19 cellular contexts compared by ENCODE assay signal in the genomic region with DNA sequence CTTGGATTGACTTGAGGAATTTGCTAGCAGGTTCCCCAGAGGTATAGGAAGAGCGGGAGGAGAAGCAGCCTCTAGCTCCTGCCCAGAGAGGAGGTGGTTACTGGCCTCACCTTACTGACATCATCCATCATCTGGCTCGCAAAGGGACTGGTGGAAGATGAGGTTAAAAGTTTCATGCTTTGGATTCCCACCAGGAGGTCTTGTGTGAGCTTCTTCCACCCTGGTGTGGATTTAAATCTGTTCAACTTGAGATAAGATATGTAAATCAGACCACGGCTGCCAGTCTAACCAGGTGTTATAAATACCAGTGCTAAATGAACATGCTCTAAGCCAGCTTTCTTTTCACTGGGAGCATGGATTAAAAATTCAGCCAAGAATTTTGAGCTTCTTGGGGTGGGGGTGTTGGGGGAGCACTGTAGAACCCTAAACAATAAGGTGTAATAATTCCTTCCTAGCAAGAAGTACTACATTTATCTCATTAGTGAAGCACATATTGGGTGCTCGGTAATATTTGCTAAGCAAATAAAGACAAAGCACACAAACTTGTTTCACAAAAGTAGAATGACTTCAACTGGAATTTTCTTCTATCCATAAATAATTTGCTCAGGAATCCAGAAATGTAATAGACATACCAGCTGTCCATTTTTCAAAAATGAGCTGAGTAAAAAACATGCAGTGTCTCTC. TPM values are rescaled to one million over a fixed set of nuclear protein-coding genes. Genes with fewer than 3 reads are reported as not detected.
DNase-seq lines count a peak whose midpoint lies in the region; ATAC-seq, FAIRE-seq and TF ChIP-seq lines count a peak whose summit lies in the region.
"Had no signal": no experiment of that assay in that cellular context is flagged by ENCODE, and none has a peak within 500 bp of the region (broad histone marks: within the 10 kb centered on the region; RNA-seq: fewer than 3 reads in every experiment).

No MANE protein-coding gene starts in this region.

- H3K9me3 ChIP-seq in OCI-LY7 (ENCODE audit: low read length) (no peaks in the 10 kb centered on the region), esophagus squamous epithelium (no peaks in the 10 kb centered on the region), mucosa of stomach (ENCODE audit: control insufficient read depth, low read length) (no peaks in the 10 kb centered on the region), small intestine (ENCODE audit: control insufficient read depth, low read depth) (no peaks in the 10 kb centered on the region)
- H3K9me3 ChIP-seq: colonic mucosa, neutrophil had no signal

- POLR2A ChIA-PET in OCI-LY7 (lab: Charles Lee): no interaction called here
- POLR2A ChIA-PET in activated CD4-positive, alpha-beta T cell treated with anti-CD3 and anti-CD28 coated beads for 36 hours (lab: Charles Lee): no interaction called here

- ATAC-seq in GM19035 (IDR thresholded peaks at IDR 0.05; ENCODE audit: unreplicated experiment): no peak
- ATAC-seq in activated CD4-positive, alpha-beta T cell treated with anti-CD3 and anti-CD28 coated beads for 36 hours: no peak
- ATAC-seq: activated naive CD8-positive, alpha-beta T cell treated with anti-CD3 and anti-CD28 coated beads, Interleukin-2, amount 50 U/mL, for 24 hours; stimulated activated naive CD8-positive, alpha-beta T cell treated with anti-CD3 and anti-CD28 coated beads, Interleukin-15, Interleukin-2, amounts not matched to agents 100 U/mL and 50 U/mL, for 24 hours had no signal

- no peak overlapping the region for H3K27ac ChIP-seq in OCI-LY7 (ENCODE audit: low read depth, low read length, poor library complexity, severe bottlenecking)
- peak overlapping the region; percentile 7 to 65 (median 38) for H3K27ac ChIP-seq in esophagus squamous epithelium
- H3K27ac ChIP-seq in small intestine (ENCODE audit: low read depth in 1 of 2, low read length in 1 of 2): no peak overlapping the region
- H3K27ac ChIP-seq: colonic mucosa, neutrophil had no signal

- FAIRE-seq in small intestine (lab: Jason Lieb, UNC): no peak

- BruUV-seq in OCI-LY7 (replicated peaks; lab: Mats Ljungman, UMichigan): no TSS peak

- H3K27me3 ChIP-seq in esophagus squamous epithelium (no peaks in the 10 kb centered on the region), mucosa of stomach (ENCODE audit: control insufficient read depth, insufficient read depth, low read length) (no peaks in the 10 kb centered on the region), small intestine (ENCODE audit: control insufficient read depth in 2 of 2, insufficient read depth in 2 of 2, low read length in 2 of 2) (peaks cover 0 to 2% of the 10 kb centered on the region in 2 donors)
- H3K27me3 ChIP-seq: colonic mucosa, neutrophil had no signal

- peaks cover 30% of the 10 kb centered on the region for H3K27me3 Mint-ChIP-seq in activated T-helper 1 cell treated with anti-CD3 and anti-CD28 coated beads, Interleukin-12 subunit alpha, Interleukin-12 subunit beta, Interleukin-2, Interleukin-4 antibody, amounts not matched to agents 30 ng/mL and 10 ng/mL and 1 ng/mL, durations not matched to agents 14 hours and 24 hours and 36 hours (ENCODE audit: insufficient read depth)
- H3K27me3 Mint-ChIP-seq in activated CD4-positive, alpha-beta T cell treated with anti-CD3 and anti-CD28 coated beads for 36 hours: peaks cover 14% of the 10 kb centered on the region

- DNase-seq in Caki2 (ENCODE audit: low read depth) (peak; percentile 54), OCI-LY7 (ENCODE audit: low spot score) (no peak), esophagus squamous epithelium (lab: John Stamatoyannopoulos, UW) (no peak), small intestine (no peak)
- no peak for DNase-seq in activated T-helper 1 cell treated with anti-CD3 and anti-CD28 coated beads, Interleukin-12 subunit alpha, Interleukin-12 subunit beta, Interleukin-2, Interleukin-4 antibody, amounts not matched to agents 30 ng/mL and 10 ng/mL and 1 ng/mL, durations not matched to agents 14 hours and 24 hours and 36 hours (ENCODE audit: low spot score)
- DNase-seq in activated CD4-positive, alpha-beta T cell treated with anti-CD3 and anti-CD28 coated beads for 36 hours: no peak
- DNase-seq: activated CD4-positive, alpha-beta T cell treated with anti-CD3 and anti-CD28 coated beads, Interleukin-2, amount 10 ng/mL, durations not matched to agents 24 days and 14 days; activated naive CD8-positive, alpha-beta T cell treated with anti-CD3 and anti-CD28 coated beads, Interleukin-2, amount 50 U/mL, for 24 hours; activated T-cell treated with anti-CD3 and anti-CD28 coated beads, Interleukin-2, amount 50 U/mL, for 1 hour; colonic mucosa; DMS79; HCEC 1CT; hippocampal formation; NCI-H2029; stimulated activated naive CD8-positive, alpha-beta T cell treated with anti-CD3 and anti-CD28 coated beads, Interleukin-15, Interleukin-2, amounts not matched to agents 100 U/mL and 50 U/mL, for 24 hours had no signal

- H3K4me2 ChIP-seq in OCI-LY7 (ENCODE audit: low read length): no peak overlapping the region

- no peak for TF ChIP-seq POLR2A in esophagus squamous epithelium (IDR thresholded peaks at IDR 0.05)

- WGBS in esophagus squamous epithelium, 2 donors: 34 to 59% methylated on average over 4 of the region's 4 CpGs
- WGBS in small intestine, 3 donors: 31 to 65% (median 34%) methylated on average over 4 of the region's 4 CpGs

- intact Hi-C loops in OCI-LY7 (cut with micrococcal nuclease; ENCODE audit: unreplicated experiment) (no loop called here), esophagus squamous epithelium (cut with DNase I) (no loop called here)
- intact Hi-C loops in activated T-helper 1 cell treated with anti-CD3 and anti-CD28 coated beads, Interleukin-12 subunit alpha, Interleukin-12 subunit beta, Interleukin-2, Interleukin-4 antibody, amounts not matched to agents 30 ng/mL and 10 ng/mL and 1 ng/mL, durations not matched to agents 14 hours and 24 hours and 36 hours (cut with micrococcal nuclease): no loop called here
- intact Hi-C loops in activated CD4-positive, alpha-beta T cell treated with anti-CD3 and anti-CD28 coated beads for 36 hours (cut with DNase I, micrococcal nuclease): no loop called here

- H3K4me3 Mint-ChIP-seq in activated T-helper 1 cell treated with anti-CD3 and anti-CD28 coated beads, Interleukin-12 subunit alpha, Interleukin-12 subunit beta, Interleukin-2, Interleukin-4 antibody, amounts not matched to agents 30 ng/mL and 10 ng/mL and 1 ng/mL, durations not matched to agents 14 hours and 24 hours and 36 hours: no peak overlapping the region
- H3K4me3 Mint-ChIP-seq in activated CD4-positive, alpha-beta T cell treated with anti-CD3 and anti-CD28 coated beads for 36 hours: no peak overlapping the region
- H3K4me3 Mint-ChIP-seq: activated CD4-positive, alpha-beta T cell treated with anti-CD3 and anti-CD28 coated beads, Interleukin-2, amount 10 ng/mL, durations not matched to agents 24 days and 14 days; activated naive CD8-positive, alpha-beta T cell treated with anti-CD3 and anti-CD28 coated beads, Interleukin-2, amount 50 U/mL, for 24 hours had no signal

- CTCF ChIA-PET in OCI-LY7 (lab: Charles Lee; ENCODE audit: unreplicated experiment): no interaction called here
- CTCF ChIA-PET in activated CD4-positive, alpha-beta T cell treated with anti-CD3 and anti-CD28 coated beads for 36 hours (lab: Charles Lee): interaction anchor here (0.9 to 2.0 kb wide), 2 partner anchors 10 to 48 kb away, joined by 4 read pairs; no protein-coding TSS in a partner anchor

- H3K36me3 Mint-ChIP-seq in activated T-helper 1 cell treated with anti-CD3 and anti-CD28 coated beads, Interleukin-12 subunit alpha, Interleukin-12 subunit beta, Interleukin-2, Interleukin-4 antibody, amounts not matched to agents 30 ng/mL and 10 ng/mL and 1 ng/mL, durations not matched to agents 14 hours and 24 hours and 36 hours (ENCODE audit: low read depth): no peaks in the 10 kb centered on the region
- no peaks in the 10 kb centered on the region for H3K36me3 Mint-ChIP-seq in activated CD4-positive, alpha-beta T cell treated with anti-CD3 and anti-CD28 coated beads for 36 hours (ENCODE audit: low read depth)

- no peaks in the 10 kb centered on the region for H3K4me1 Mint-ChIP-seq in activated T-helper 1 cell treated with anti-CD3 and anti-CD28 coated beads, Interleukin-12 subunit alpha, Interleukin-12 subunit beta, Interleukin-2, Interleukin-4 antibody, amounts not matched to agents 30 ng/mL and 10 ng/mL and 1 ng/mL, durations not matched to agents 14 hours and 24 hours and 36 hours (ENCODE audit: low read depth)
- no peaks in the 10 kb centered on the region for H3K4me1 Mint-ChIP-seq in activated CD4-positive, alpha-beta T cell treated with anti-CD3 and anti-CD28 coated beads for 36 hours
- H3K4me1 Mint-ChIP-seq: activated CD4-positive, alpha-beta T cell treated with anti-CD3 and anti-CD28 coated beads, Interleukin-2, amount 10 ng/mL, durations not matched to agents 24 days and 14 days; activated naive CD8-positive, alpha-beta T cell treated with anti-CD3 and anti-CD28 coated beads, Interleukin-2, amount 50 U/mL, for 24 hours had no signal

- no peaks in the 10 kb centered on the region for H3K36me3 ChIP-seq in OCI-LY7 (ENCODE audit: insufficient read depth, low read length)
- H3K36me3 ChIP-seq in esophagus squamous epithelium: no peaks in the 10 kb centered on the region
- H3K36me3 ChIP-seq in mucosa of stomach (ENCODE audit: control insufficient read depth, insufficient read depth, low read length): no peaks in the 10 kb centered on the region
- no peaks in the 10 kb centered on the region for H3K36me3 ChIP-seq in small intestine (ENCODE audit: control insufficient read depth in 2 of 2, insufficient read depth in 2 of 2, low read length in 2 of 2)
- H3K36me3 ChIP-seq: colonic mucosa, neutrophil had no signal

- no peaks in the 10 kb centered on the region for H3K79me2 ChIP-seq in OCI-LY7 (ENCODE audit: insufficient read depth, low read depth, low read length)

- H3K9me2 ChIP-seq in OCI-LY7 (ENCODE audit: insufficient read depth, low read length): no peaks in the 10 kb centered on the region

- H3K9me3 Mint-ChIP-seq in activated T-helper 1 cell treated with anti-CD3 and anti-CD28 coated beads, Interleukin-12 subunit alpha, Interleukin-12 subunit beta, Interleukin-2, Interleukin-4 antibody, amounts not matched to agents 30 ng/mL and 10 ng/mL and 1 ng/mL, durations not matched to agents 14 hours and 24 hours and 36 hours: no peaks in the 10 kb centered on the region
- no peaks in the 10 kb centered on the region for H3K9me3 Mint-ChIP-seq in activated CD4-positive, alpha-beta T cell treated with anti-CD3 and anti-CD28 coated beads for 36 hours (ENCODE audit: low read depth)
- H3K9me3 Mint-ChIP-seq: activated CD4-positive, alpha-beta T cell treated with anti-CD3 and anti-CD28 coated beads, Interleukin-2, amount 10 ng/mL, durations not matched to agents 24 days and 14 days; activated naive CD8-positive, alpha-beta T cell treated with anti-CD3 and anti-CD28 coated beads, Interleukin-2, amount 50 U/mL, for 24 hours had no signal

- H3K4me3 ChIP-seq in OCI-LY7 (ENCODE audit: low read depth, low read length, poor library complexity, severe bottlenecking): no peak overlapping the region
- H3K4me3 ChIP-seq in esophagus squamous epithelium: no peak overlapping the region
- no peak overlapping the region for H3K4me3 ChIP-seq in mucosa of stomach (ENCODE audit: low read length)
- no peak overlapping the region for H3K4me3 ChIP-seq in small intestine (ENCODE audit: low read depth in 1 of 2, low read length in 2 of 2)
- H3K4me3 ChIP-seq: colonic mucosa, skin epidermis had no signal

- TF ChIP-seq CTCF in OCI-LY7 (conservative IDR thresholded peaks at IDR 0.05; ENCODE audit: low read length) (no peak), esophagus squamous epithelium (IDR thresholded peaks at IDR 0.05) (no peak)

- H3K27ac Mint-ChIP-seq in activated T-helper 1 cell treated with anti-CD3 and anti-CD28 coated beads, Interleukin-12 subunit alpha, Interleukin-12 subunit beta, Interleukin-2, Interleukin-4 antibody, amounts not matched to agents 30 ng/mL and 10 ng/mL and 1 ng/mL, durations not matched to agents 14 hours and 24 hours and 36 hours: no peak overlapping the region
- no peak overlapping the region for H3K27ac Mint-ChIP-seq in activated CD4-positive, alpha-beta T cell treated with anti-CD3 and anti-CD28 coated beads for 36 hours
- H3K27ac Mint-ChIP-seq: activated CD4-positive, alpha-beta T cell treated with anti-CD3 and anti-CD28 coated beads, Interleukin-2, amount 10 ng/mL, durations not matched to agents 24 days and 14 days; activated naive CD8-positive, alpha-beta T cell treated with anti-CD3 and anti-CD28 coated beads, Interleukin-2, amount 50 U/mL, for 24 hours had no signal

- H4K20me1 ChIP-seq in OCI-LY7 (ENCODE audit: insufficient read depth, low read length): no peaks in the 10 kb centered on the region

- H3K4me1 ChIP-seq in OCI-LY7 (ENCODE audit: insufficient read depth, low read length, poor library complexity, severe bottlenecking) (no peaks in the 10 kb centered on the region), esophagus squamous epithelium (peaks cover 0 to 43% (median 0%) of the 10 kb centered on the region in 3 donors), mucosa of stomach (ENCODE audit: control insufficient read depth, insufficient read depth, low read length) (peaks cover 27% of the 10 kb centered on the region), small intestine (ENCODE audit: control insufficient read depth in 2 of 2, insufficient read depth in 1 of 2, low read depth in 1 of 2, low read length in 1 of 2) (no peaks in the 10 kb centered on the region)

- peak overlapping the region; percentile 65 for H3K9ac ChIP-seq in mucosa of stomach (ENCODE audit: low read length)

- 0 out of 2 replicates have a peak overlapping the region, but pooled peaks have one; percentile 12 for H2AFZ ChIP-seq in OCI-LY7 (ENCODE audit: low read length)

- in situ Hi-C loops in Caki2 (cut with HindIII; ENCODE audit: low pct_unique_long_range_greater_than_20kb, low sequenced_read_pairs): no loop called here

RNA-seq across cellular contexts. Expression of a gene that starts 7.8 kb away (rescaled TPM):
- 83.5 and 84.9 TPM in 2 replicates for total RNA-seq in Caki2 (2014; rRNA removed; shearing (Covaris generic); ENCODE audit: low replicate concordance)
- total RNA-seq in OCI-LY7 (2014; rRNA removed; shearing (Covaris generic)): not detected in 2 replicates
- not detected in 2 replicates for total RNA-seq in OCI-LY7 (2022)
- total RNA-seq in esophagus squamous epithelium: 10 to 100 TPM in 2 of 4 donors, 1 to 10 TPM in 2; 6.4 to 15.5 (median 11.1) TPM
- polyA plus RNA-seq in small intestine: 1 to 10 TPM in 1 of 3 donors, under 1 TPM in 1, not detected in 1; 0.54 to 1.7 TPM
- 0.29 and 0.39 TPM in 2 replicates for total RNA-seq in activated T-helper 1 cell treated with anti-CD3 and anti-CD28 coated beads, Interleukin-12 subunit alpha, Interleukin-12 subunit beta, Interleukin-2, Interleukin-4 antibody, amounts not matched to agents 30 ng/mL and 10 ng/mL and 1 ng/mL, durations not matched to agents 14 hours and 24 hours and 36 hours
- under 1 TPM; 0.78 to 0.88 TPM for total RNA-seq in activated CD4-positive, alpha-beta T cell treated with anti-CD3 and anti-CD28 coated beads for 36 hours

Comparison
In these comparisons a context has a peak if more than half of its experiments do, and no peak if none do; other contexts are left out.
1. H3K27ac ChIP-seq: peak in esophagus squamous epithelium (4 of 4); none in OCI-LY7 (single experiment) and small intestine (0 of 2).